1 cellular context compared by ENCODE assay signal in the genomic region with DNA sequence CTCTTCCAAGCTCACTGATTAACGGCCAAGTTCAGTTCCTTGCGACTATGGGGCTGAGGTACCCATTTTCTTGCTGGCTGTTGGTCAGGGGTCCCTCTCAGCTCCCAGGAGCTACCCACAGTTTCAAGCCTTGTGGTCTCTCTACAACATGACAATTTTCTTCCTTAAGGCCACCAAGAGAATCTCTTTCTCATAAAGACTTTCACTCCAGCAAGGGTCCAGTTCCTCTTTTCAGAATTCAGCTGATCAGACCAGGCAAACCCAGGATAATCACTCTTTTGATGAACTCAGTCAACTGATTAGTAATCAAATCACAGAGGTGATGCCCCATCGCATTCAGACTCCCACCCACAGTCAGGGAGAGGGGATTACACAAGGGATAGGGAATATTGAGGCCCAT.
TF ChIP-seq lines count a peak whose summit lies in the region.

No MANE protein-coding gene starts in this region.

TF ChIP-seq in GM12878, 131 proteins besides CTCF, POLR2A, EP300 and RAD21 (continued from another document):
- TF ChIP-seq IKZF1 (conservative IDR thresholded peaks at IDR 0.05) (peak; percentile 45), ZBED1 (IDR thresholded peaks at IDR 0.05; ENCODE audit: borderline replicate concordance) (no peak), ZZZ3 (IDR thresholded peaks at IDR 0.05; ENCODE audit: control insufficient read depth, insufficient read length, low read depth) (no peak), YBX1 (IDR thresholded peaks at IDR 0.05) (no peak), MYC (IDR thresholded peaks at IDR 0.05; ENCODE audit: insufficient read depth, insufficient read length, insufficient replicate concordance, low read length, severe bottlenecking) (no peak), PAX8 (IDR thresholded peaks at IDR 0.05) (no peak), ZNF24 (IDR thresholded peaks at IDR 0.05) (no peak), IRF4 (IDR thresholded peaks at IDR 0.05; ENCODE audit: low read depth, low read length) (0 out of 2 replicates have a peak, but pooled peaks have one; percentile 36), WRNIP1 (IDR thresholded peaks at IDR 0.05; ENCODE audit: borderline replicate concordance, low read depth, low read length) (no peak), RUNX3 (IDR thresholded peaks at IDR 0.05; ENCODE audit: low read length) (peak; percentile 22; the same call in 1 of the 2 replicates)
- TF ChIP-seq, protein P1, sequence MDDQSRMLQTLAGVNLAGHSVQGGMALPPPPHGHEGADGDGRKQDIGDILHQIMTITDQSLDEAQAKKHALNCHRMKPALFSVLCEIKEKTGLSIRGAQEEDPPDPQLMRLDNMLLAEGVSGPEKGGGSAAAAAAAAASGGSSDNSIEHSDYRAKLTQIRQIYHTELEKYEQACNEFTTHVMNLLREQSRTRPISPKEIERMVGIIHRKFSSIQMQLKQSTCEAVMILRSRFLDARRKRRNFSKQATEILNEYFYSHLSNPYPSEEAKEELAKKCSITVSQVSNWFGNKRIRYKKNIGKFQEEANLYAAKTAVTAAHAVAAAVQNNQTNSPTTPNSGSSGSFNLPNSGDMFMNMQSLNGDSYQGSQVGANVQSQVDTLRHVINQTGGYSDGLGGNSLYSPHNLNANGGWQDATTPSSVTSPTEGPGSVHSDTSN (IDR thresholded peaks at IDR 0.05; ENCODE audit: insufficient replicate concordance, low read depth, low read length): no peak
- TF ChIP-seq, protein P2, sequence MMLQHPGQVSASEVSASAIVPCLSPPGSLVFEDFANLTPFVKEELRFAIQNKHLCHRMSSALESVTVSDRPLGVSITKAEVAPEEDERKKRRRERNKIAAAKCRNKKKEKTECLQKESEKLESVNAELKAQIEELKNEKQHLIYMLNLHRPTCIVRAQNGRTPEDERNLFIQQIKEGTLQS (IDR thresholded peaks at IDR 0.05; ENCODE audit: borderline replicate concordance, extremely low read depth, low read depth, low read length): no peak
- TF ChIP-seq, protein P3, sequence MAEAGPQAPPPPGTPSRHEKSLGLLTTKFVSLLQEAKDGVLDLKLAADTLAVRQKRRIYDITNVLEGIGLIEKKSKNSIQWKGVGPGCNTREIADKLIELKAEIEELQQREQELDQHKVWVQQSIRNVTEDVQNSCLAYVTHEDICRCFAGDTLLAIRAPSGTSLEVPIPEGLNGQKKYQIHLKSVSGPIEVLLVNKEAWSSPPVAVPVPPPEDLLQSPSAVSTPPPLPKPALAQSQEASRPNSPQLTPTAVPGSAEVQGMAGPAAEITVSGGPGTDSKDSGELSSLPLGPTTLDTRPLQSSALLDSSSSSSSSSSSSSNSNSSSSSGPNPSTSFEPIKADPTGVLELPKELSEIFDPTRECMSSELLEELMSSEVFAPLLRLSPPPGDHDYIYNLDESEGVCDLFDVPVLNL (IDR thresholded peaks at IDR 0.05; ENCODE audit: low read depth, low read length): no peak
